ENCODE assay signal across 2 cellular contexts in the genomic region with DNA sequence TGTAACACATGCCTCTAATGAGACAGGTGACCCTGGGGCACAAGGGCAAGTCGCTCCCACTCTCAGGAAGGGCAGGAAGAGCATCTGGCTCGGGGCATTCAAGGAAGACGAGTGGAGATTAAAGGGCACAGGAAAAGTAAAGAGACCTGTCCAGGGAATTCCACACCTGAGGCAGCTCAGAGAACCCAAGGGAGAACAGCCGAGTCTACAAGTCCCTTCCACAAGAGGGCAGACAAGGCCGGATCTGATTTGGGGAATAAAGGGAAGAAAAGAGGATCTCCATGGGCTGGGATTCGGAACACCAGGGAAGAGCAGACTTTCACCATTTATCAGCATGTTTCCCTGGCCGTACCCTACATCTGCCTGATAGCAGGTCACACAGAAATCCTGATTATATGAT.
TF ChIP-seq lines count a peak whose summit lies in the region.

No MANE protein-coding gene starts in this region.

TF ChIP-seq in HEK293, 187 proteins besides CTCF, POLR2A, EP300 and RAD21:
- TF ChIP-seq ZNF202 (tag by site-specific recombination; IDR thresholded peaks at IDR 0.05; ENCODE audit: borderline replicate concordance), result no peak
- no peak for TF ChIP-seq ZSCAN23 (tag by site-specific recombination; IDR thresholded peaks at IDR 0.05)
- no peak for TF ChIP-seq ZNF112 (tag by site-specific recombination; IDR thresholded peaks at IDR 0.05)

TF ChIP-seq in HepG2, 621 proteins besides CTCF, POLR2A, EP300 and RAD21:
- TF ChIP-seq, protein P1, sequence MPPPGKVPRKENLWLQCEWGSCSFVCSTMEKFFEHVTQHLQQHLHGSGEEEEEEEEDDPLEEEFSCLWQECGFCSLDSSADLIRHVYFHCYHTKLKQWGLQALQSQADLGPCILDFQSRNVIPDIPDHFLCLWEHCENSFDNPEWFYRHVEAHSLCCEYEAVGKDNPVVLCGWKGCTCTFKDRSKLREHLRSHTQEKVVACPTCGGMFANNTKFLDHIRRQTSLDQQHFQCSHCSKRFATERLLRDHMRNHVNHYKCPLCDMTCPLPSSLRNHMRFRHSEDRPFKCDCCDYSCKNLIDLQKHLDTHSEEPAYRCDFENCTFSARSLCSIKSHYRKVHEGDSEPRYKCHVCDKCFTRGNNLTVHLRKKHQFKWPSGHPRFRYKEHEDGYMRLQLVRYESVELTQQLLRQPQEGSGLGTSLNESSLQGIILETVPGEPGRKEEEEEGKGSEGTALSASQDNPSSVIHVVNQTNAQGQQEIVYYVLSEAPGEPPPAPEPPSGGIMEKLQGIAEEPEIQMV (CRISPR knock-in tag; IDR thresholded peaks at IDR 0.05; ENCODE audit: low read depth), result peak; percentile 98
- TF ChIP-seq, protein P2, sequence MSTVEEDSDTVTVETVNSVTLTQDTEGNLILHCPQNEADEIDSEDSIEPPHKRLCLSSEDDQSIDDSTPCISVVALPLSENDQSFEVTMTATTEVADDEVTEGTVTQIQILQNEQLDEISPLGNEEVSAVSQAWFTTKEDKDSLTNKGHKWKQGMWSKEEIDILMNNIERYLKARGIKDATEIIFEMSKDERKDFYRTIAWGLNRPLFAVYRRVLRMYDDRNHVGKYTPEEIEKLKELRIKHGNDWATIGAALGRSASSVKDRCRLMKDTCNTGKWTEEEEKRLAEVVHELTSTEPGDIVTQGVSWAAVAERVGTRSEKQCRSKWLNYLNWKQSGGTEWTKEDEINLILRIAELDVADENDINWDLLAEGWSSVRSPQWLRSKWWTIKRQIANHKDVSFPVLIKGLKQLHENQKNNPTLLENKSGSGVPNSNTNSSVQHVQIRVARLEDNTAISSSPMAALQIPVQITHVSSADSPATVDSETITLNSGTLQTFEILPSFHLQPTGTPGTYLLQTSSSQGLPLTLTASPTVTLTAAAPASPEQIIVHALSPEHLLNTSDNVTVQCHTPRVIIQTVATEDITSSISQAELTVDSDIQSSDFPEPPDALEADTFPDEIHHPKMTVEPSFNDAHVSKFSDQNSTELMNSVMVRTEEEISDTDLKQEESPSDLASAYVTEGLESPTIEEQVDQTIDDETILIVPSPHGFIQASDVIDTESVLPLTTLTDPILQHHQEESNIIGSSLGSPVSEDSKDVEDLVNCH (CRISPR knock-in tag; IDR thresholded peaks at IDR 0.05), result no peak
